In the genomic region with DNA sequence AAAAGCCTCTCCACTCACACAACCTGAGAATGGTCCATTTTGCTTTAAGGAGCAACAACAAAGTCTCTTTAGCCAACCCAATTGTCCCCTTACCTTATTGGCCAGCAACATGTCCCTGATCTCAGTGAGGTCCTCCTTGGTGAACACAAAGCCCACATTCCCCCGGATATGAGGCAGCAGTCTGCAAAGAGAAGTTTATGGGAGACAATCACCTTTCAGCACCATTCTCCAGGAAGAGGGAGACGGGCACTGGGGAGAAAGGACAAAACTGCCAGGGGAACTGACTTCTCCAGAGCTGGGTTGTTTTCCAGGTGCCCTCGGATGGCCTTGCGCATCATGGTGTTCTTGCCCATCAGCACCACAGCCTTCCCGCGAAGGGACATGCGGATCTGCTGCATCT, we compare ENCODE assay signal across 1 cellular context.
TF ChIP-seq lines count a peak whose summit lies in the region.

No MANE protein-coding gene starts in this region.

TF ChIP-seq in neural cell, 6 proteins besides CTCF, POLR2A, EP300 and RAD21 (continued from another document):
- TF ChIP-seq, protein P1, sequence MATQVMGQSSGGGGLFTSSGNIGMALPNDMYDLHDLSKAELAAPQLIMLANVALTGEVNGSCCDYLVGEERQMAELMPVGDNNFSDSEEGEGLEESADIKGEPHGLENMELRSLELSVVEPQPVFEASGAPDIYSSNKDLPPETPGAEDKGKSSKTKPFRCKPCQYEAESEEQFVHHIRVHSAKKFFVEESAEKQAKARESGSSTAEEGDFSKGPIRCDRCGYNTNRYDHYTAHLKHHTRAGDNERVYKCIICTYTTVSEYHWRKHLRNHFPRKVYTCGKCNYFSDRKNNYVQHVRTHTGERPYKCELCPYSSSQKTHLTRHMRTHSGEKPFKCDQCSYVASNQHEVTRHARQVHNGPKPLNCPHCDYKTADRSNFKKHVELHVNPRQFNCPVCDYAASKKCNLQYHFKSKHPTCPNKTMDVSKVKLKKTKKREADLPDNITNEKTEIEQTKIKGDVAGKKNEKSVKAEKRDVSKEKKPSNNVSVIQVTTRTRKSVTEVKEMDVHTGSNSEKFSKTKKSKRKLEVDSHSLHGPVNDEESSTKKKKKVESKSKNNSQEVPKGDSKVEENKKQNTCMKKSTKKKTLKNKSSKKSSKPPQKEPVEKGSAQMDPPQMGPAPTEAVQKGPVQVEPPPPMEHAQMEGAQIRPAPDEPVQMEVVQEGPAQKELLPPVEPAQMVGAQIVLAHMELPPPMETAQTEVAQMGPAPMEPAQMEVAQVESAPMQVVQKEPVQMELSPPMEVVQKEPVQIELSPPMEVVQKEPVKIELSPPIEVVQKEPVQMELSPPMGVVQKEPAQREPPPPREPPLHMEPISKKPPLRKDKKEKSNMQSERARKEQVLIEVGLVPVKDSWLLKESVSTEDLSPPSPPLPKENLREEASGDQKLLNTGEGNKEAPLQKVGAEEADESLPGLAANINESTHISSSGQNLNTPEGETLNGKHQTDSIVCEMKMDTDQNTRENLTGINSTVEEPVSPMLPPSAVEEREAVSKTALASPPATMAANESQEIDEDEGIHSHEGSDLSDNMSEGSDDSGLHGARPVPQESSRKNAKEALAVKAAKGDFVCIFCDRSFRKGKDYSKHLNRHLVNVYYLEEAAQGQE (IDR thresholded peaks at IDR 0.05; ENCODE audit: borderline replicate concordance), result no peak
